In the genomic region with DNA sequence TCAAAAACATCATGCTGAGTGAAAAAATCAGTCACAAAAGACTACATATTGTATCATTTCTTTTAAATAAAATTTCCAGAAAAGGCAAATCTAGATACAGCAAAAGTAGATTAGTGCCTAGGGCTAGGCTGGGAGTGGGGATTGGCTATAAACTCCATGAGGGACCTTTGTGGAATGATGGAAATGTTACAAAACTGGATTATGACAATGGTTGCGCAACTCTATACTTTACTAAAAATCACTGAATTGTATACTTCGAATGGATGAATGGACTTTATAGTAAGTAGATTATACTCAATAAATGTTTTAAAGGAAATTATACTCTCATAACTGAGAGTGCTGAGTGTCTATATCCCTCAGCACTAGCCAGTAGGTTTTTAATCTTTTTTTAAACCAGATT, we compare ENCODE assay signal across 18 cellular contexts.
"Had no signal": no experiment of that assay in that cellular context is flagged by ENCODE, and none has a peak within 500 bp of the region (broad histone marks: within the 10 kb centered on the region; RNA-seq: fewer than 3 reads in every experiment).

No MANE protein-coding gene starts in this region.

- H3K4me3 Mint-ChIP-seq: activated B cell treated with CpG ODN at 0.5 μM for 24 hours; activated CD8-positive, alpha-beta T cell treated with anti-CD3 and anti-CD28 coated beads for 36 hours; activated naive CD8-positive, alpha-beta T cell; activated T-cell treated with anti-CD3 and anti-CD28 coated beads, Interleukin-2, amount 50 U/mL, for 4 hours; memory B cell; natural killer cell had no signal

- H3K27me3 Mint-ChIP-seq: activated B cell treated with CpG ODN at 0.5 μM for 24 hours; activated CD8-positive, alpha-beta T cell treated with anti-CD3 and anti-CD28 coated beads for 36 hours; activated naive CD8-positive, alpha-beta T cell; memory B cell had no signal

- H3K4me3 ChIP-seq: left ventricle myocardium inferior, skin epidermis, tibial nerve had no signal

- H3K27ac ChIP-seq: brain microvascular endothelial cell, tibial nerve had no signal

- H3K36me3 Mint-ChIP-seq: natural killer cell had no signal

- H3K9me3 ChIP-seq: left ventricle myocardium inferior, tibial nerve had no signal

- H3K27ac Mint-ChIP-seq: activated B cell treated with CpG ODN at 0.5 μM for 24 hours; activated CD8-positive, alpha-beta T cell treated with anti-CD3 and anti-CD28 coated beads for 36 hours; activated naive CD8-positive, alpha-beta T cell; memory B cell; natural killer cell had no signal

- H3K9me3 Mint-ChIP-seq: activated B cell treated with CpG ODN at 0.5 μM for 24 hours; activated CD8-positive, alpha-beta T cell treated with anti-CD3 and anti-CD28 coated beads for 36 hours; activated T-cell treated with anti-CD3 and anti-CD28 coated beads, Interleukin-2, amount 50 U/mL, for 4 hours; memory B cell; natural killer cell had no signal

- DNase-seq: activated B cell treated with CpG ODN at 0.5 μM for 24 hours; activated CD4-positive, alpha-beta T cell treated with anti-CD3 and anti-CD28 coated beads for 48 hours; activated CD8-positive, alpha-beta T cell treated with anti-CD3 and anti-CD28 coated beads for 36 hours; activated gamma-delta T cell; activated T-cell treated with anti-CD3 and anti-CD28 coated beads, Interleukin-2, amount 50 U/mL, for 4 hours; anterior cingulate cortex; brain microvascular endothelial cell; dermis blood vessel endothelial cell; left ventricle myocardium inferior; natural killer cell; posterior cingulate gyrus; stimulated activated CD4-positive, alpha-beta T cell treated with anti-CD3 and anti-CD28 coated beads, Interleukin-4, amount 100 ng/mL, for 24 hours; stimulated activated naive CD4-positive, alpha-beta T cell treated with Interleukin-2 at 50 U/mL for 16 hours; substantia nigra had no signal

- H3K27me3 ChIP-seq: brain microvascular endothelial cell, tibial nerve had no signal

- H3K36me3 ChIP-seq: brain microvascular endothelial cell, left ventricle myocardium inferior, tibial nerve had no signal

- ATAC-seq: activated CD8-positive, alpha-beta T cell treated with anti-CD3 and anti-CD28 coated beads for 36 hours; activated T-cell treated with anti-CD3 and anti-CD28 coated beads, Interleukin-2, amount 50 U/mL, for 4 hours; natural killer cell had no signal
